Comparison of ENCODE assay signal across 11 cellular contexts in the genomic region with DNA sequence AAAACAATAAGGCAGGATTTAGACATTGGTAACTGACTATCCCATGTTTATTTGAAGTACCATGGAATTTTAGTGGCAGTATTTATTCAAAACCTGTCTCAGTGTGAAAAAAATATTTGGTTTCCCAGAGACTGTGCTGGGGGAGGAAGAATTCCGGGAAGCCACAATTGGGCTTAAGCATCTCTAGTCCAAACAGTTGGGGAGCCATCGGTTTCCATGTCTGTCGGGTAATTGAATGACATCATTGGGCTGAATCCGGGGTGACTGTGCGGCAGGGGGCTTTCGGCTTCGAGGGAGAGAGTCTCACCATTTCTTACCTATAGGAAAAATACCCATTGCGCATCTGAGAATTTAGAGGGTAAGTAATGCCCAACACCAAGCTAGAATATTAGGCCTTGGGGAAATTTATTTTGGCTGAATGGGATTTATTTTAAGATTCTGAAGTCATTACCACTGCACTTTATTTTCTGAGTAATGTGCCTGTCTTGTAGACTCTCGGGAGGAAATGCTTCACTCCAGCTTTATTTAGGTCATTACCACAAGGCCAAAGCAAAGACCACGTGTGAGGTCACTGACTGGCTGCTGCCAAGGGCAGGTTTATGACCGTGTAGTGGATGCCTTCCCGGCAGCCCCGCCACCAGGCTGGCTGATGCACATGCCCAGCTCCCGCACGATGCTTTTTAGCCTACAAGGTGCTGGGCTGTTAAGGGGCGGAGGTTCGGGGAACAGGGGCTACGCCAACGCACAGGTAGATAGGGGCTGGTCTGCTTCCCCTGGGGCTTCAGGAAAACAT. TPM values are rescaled to one million over a fixed set of nuclear protein-coding genes. Genes with fewer than 3 reads are reported as not detected.
DNase-seq lines count a peak whose midpoint lies in the region; ATAC-seq and TF ChIP-seq lines count a peak whose summit lies in the region.
"Had no signal": no experiment of that assay in that cellular context is flagged by ENCODE, and none has a peak within 500 bp of the region (broad histone marks: within the 10 kb centered on the region; RNA-seq: fewer than 3 reads in every experiment).

No MANE protein-coding gene starts in this region.

- H3K4me3 Mint-ChIP-seq in chondrocyte (ENCODE audit: unreplicated experiment), result no peak overlapping the region
- H3K4me3 Mint-ChIP-seq: activated naive CD8-positive, alpha-beta T cell had no signal

- H3K4me1 Mint-ChIP-seq in chondrocyte (ENCODE audit: low read depth), result peaks cover 24% of the 10 kb centered on the region

- peaks cover 10% of the 10 kb centered on the region for H3K4me1 ChIP-seq in left ventricle myocardium inferior
- peaks cover 0 to 4% of the 10 kb centered on the region in 2 donors for H3K4me1 ChIP-seq in aorta (ENCODE audit: control insufficient read depth in 1 of 2, insufficient read depth in 2 of 2, low read length in 2 of 2)
- H3K4me1 ChIP-seq: A549 had no signal

- WGBS in aorta, 2 donors, result 6 to 8% methylated on average over 19 of the region's 19 CpGs

- H3K27me3 ChIP-seq in left ventricle myocardium inferior (ENCODE audit: low read depth), result peaks cover 7% of the 10 kb centered on the region
- H3K27me3 ChIP-seq in aorta (ENCODE audit: control insufficient read depth in 1 of 2, insufficient read depth in 2 of 2, low read length in 1 of 2), result no peaks in the 10 kb centered on the region

- intact Hi-C loops in Right ventricle myocardium inferior (cut with DNase I) (no loop called here), left ventricle myocardium inferior (cut with micrococcal nuclease) (no loop called here), aorta (cut with DNase I) (loop anchor here (2.0 to 5.0 kb wide), 3 partner anchors 35 to 91 kb away; a partner anchor contains a TSS)

- no peaks in the 10 kb centered on the region for H3K36me3 Mint-ChIP-seq in chondrocyte (ENCODE audit: low read depth)
- H3K36me3 Mint-ChIP-seq: activated naive CD8-positive, alpha-beta T cell had no signal

- H3K9me3 Mint-ChIP-seq in chondrocyte (ENCODE audit: low read depth), result no peaks in the 10 kb centered on the region

- DNase-seq in Right ventricle myocardium inferior (ENCODE audit: missing footprints) (no peak), left ventricle myocardium inferior (no peak), chondrocyte (ENCODE audit: low spot score) (no peak), midbrain (lab: John Stamatoyannopoulos, UW) (peak; percentile 48), aorta (peak; percentile 92 to 93), NCI-H1694 treated with DMSO at 0.1 percent for 48 hours (lab: John Stamatoyannopoulos, UW) (no peak)
- no peak for DNase-seq in stimulated activated CD4-positive, alpha-beta T cell treated with anti-CD3 and anti-CD28 coated beads, Interleukin-4, amount 100 ng/mL, for 4 hours
- DNase-seq in activated CD4-positive, alpha-beta T cell treated with anti-CD3 and anti-CD28 coated beads, Interleukin-2, amount 50 U/mL, for 4 hours, result no peak
- DNase-seq: NCI-H2029 treated with DMSO at 0.1 percent for 48 hours had no signal

- H3K9me3 ChIP-seq in left ventricle myocardium inferior (replicated peaks) (no peaks in the 10 kb centered on the region), aorta (ENCODE audit: control insufficient read depth, low read length) (no peaks in the 10 kb centered on the region)
- H3K9me3 ChIP-seq: A549 had no signal

- H3K36me3 ChIP-seq in left ventricle myocardium inferior (no peaks in the 10 kb centered on the region), aorta (ENCODE audit: control insufficient read depth in 1 of 2, insufficient read depth in 2 of 2, low read length in 1 of 2) (no peaks in the 10 kb centered on the region)

- no peak for TF ChIP-seq CTCF in left ventricle myocardium inferior (IDR thresholded peaks at IDR 0.05; ENCODE audit: borderline replicate concordance)
- peak; percentile 40 for TF ChIP-seq CTCF in chondrocyte (IDR thresholded peaks at IDR 0.05)

- H3K4me3 ChIP-seq in left ventricle myocardium inferior (no peak overlapping the region), aorta (ENCODE audit: low read length in 2 of 2) (no peak overlapping the region)
- H3K4me3 ChIP-seq: A549 had no signal

- peak overlapping the region; percentile 98 for H3K27ac Mint-ChIP-seq in chondrocyte (ENCODE audit: unreplicated experiment)
- H3K27ac Mint-ChIP-seq: activated naive CD8-positive, alpha-beta T cell had no signal

- no peaks in the 10 kb centered on the region for H3K27me3 Mint-ChIP-seq in chondrocyte (ENCODE audit: low read depth)
- H3K27me3 Mint-ChIP-seq: activated naive CD8-positive, alpha-beta T cell had no signal

- ATAC-seq in Right ventricle myocardium inferior (peak; percentile 71), aorta (ENCODE audit: low FRiP score) (peak; percentile 94)
- ATAC-seq: A549 had no signal

- H3K27ac ChIP-seq in left ventricle myocardium inferior (replicated peaks) (no peak overlapping the region), aorta (ENCODE audit: low read depth in 1 of 2, low read length in 2 of 2) (peak overlapping the region; percentile 78 to 95)
- H3K27ac ChIP-seq: A549 had no signal

RNA-seq across cellular contexts. Expression of a gene that starts 23.1 kb away (rescaled TPM):
- total RNA-seq in Right ventricle myocardium inferior, result not detected
- total RNA-seq in left ventricle myocardium inferior, result 0.08 TPM
- 0.29 TPM in 1 of 3 replicates, not detected in the others for total RNA-seq in chondrocyte
- total RNA-seq in aorta, result under 1 TPM in 1 of 2 donors, not detected in 1; 0.45 TPM
- not detected for polyA plus RNA-seq in aorta
- polyA plus RNA-seq: A549 had no signal

RNA-seq across cellular contexts. Expression of a gene that starts 37.9 kb away (rescaled TPM):
- total RNA-seq in Right ventricle myocardium inferior (6.1 TPM), left ventricle myocardium inferior (4.9 TPM), chondrocyte (18.0 to 21.2 TPM (median 18.6 TPM) in 3 replicates), aorta (10 to 100 TPM; 21.8 to 52.8 TPM)
- 1 to 10 TPM; 3.1 to 4.4 TPM for polyA plus RNA-seq in aorta

Comparison
In these comparisons a context has a peak if more than half of its experiments do, and no peak if none do; other contexts are left out.
1. DNase-seq: peak in midbrain (single experiment) and aorta (2 of 2); none in Right ventricle myocardium inferior (single experiment), left ventricle myocardium inferior (single experiment), chondrocyte (single experiment), NCI-H1694 treated with DMSO at 0.1 percent for 48 hours (single experiment), stimulated activated CD4-positive, alpha-beta T cell treated with anti-CD3 and anti-CD28 coated beads, Interleukin-4, amount 100 ng/mL, for 4 hours (0 of 2) and activated CD4-positive, alpha-beta T cell treated with anti-CD3 and anti-CD28 coated beads, Interleukin-2, amount 50 U/mL, for 4 hours (0 of 2).
2. intact Hi-C loops: an anchor here in aorta (2.0 to 5.0 kb wide); none called in Right ventricle myocardium inferior and left ventricle myocardium inferior.